In the genomic region with DNA sequence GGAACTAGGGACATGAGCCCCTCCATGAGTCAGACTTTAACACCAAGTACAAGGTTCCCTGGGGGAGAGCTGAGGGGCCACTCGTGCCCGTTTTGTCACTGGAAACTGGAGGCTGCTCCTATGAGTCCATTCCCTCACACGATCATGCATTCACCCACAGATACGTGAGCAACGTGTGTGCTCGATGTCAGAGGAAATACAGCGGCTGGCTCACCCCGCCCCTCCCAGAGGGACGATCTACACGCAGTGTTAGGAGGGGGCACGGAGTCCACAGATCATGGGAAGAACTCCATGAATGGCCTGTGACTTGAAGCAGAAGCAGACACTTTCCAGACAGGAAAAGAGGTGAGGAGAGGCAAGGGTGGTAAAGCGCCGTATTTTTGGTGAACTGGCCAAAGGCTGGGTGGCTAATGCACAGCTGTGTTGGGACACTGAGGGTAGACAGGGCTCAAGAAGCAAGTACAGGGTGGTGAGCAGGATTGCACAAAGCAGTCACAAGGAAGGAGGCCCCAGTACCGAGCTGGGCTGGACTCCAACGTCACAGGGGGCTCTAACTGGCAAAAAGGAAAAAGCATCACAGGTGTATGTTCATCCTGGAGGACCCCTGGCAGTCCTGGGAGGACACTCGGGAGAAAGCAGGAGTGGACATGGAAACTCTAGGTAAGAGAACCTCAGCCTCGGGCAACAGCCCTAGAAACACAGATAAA, we compare ENCODE assay signal across 23 cellular contexts. TPM values are rescaled to one million over a fixed set of nuclear protein-coding genes. Genes with fewer than 3 reads are reported as not detected.
DNase-seq lines count a peak whose midpoint lies in the region; ATAC-seq, FAIRE-seq and TF ChIP-seq lines count a peak whose summit lies in the region.
"Had no signal": no experiment of that assay in that cellular context is flagged by ENCODE, and none has a peak within 500 bp of the region (broad histone marks: within the 10 kb centered on the region; RNA-seq: fewer than 3 reads in every experiment).

No MANE protein-coding gene starts in this region.

- peaks cover 0 to 3% (median 0%) of the 10 kb centered on the region in 7 donors for H3K9me3 Mint-ChIP-seq in CD14-positive monocyte
- H3K9me3 Mint-ChIP-seq: CD4-positive, alpha-beta T cell had no signal

- peaks cover 59% of the 10 kb centered on the region for H3K4me1 Mint-ChIP-seq in CD14-positive monocyte
- H3K4me1 Mint-ChIP-seq: activated CD4-positive, alpha-beta T cell treated with anti-CD3 and anti-CD28 coated beads for 36 hours had no signal

- intact Hi-C loops in CD14-positive monocyte (cut with micrococcal nuclease) = no loop called here
- intact Hi-C loops in kidney (cut with DNase I) = no loop called here

- H3K27me3 Mint-ChIP-seq in CD14-positive monocyte (ENCODE audit: low read depth in 3 of 3) = peaks cover 17 to 30% (median 24%) of the 10 kb centered on the region in 3 donors

- no peak for TF ChIP-seq CTCF in CD14-positive monocyte (IDR thresholded peaks at IDR 0.05)
- no peak for TF ChIP-seq CTCF in kidney (IDR thresholded peaks at IDR 0.05; ENCODE audit: borderline replicate concordance, extremely low read depth, insufficient read depth)
- TF ChIP-seq CTCF in WERI-Rb-1 (IDR thresholded peaks at IDR 0.05; ENCODE audit: low read depth, low read length) = no peak

- H3K27ac Mint-ChIP-seq in CD14-positive monocyte = peak overlapping the region in 5 of 7 donors; percentile 6 to 52 (median 45)
- H3K27ac Mint-ChIP-seq: activated CD4-positive, alpha-beta T cell treated with anti-CD3 and anti-CD28 coated beads for 36 hours; activated naive CD8-positive, alpha-beta T cell; CD4-positive, alpha-beta T cell had no signal

- ATAC-seq in HG02970 (IDR thresholded peaks at IDR 0.05; ENCODE audit: low FRiP score, unreplicated experiment) = no peak
- ATAC-seq in HG03159 (IDR thresholded peaks at IDR 0.05; ENCODE audit: unreplicated experiment) = no peak
- no peak for ATAC-seq in HG02588 (IDR thresholded peaks at IDR 0.05; ENCODE audit: unreplicated experiment)
- ATAC-seq: activated CD4-positive, alpha-beta T cell treated with anti-CD3 and anti-CD28 coated beads for 36 hours; GM12878 had no signal

- H3K4me3 ChIP-seq in SJSA1 (no peak overlapping the region), kidney (ENCODE audit: low read length in 2 of 2) (no peak overlapping the region), skeletal muscle cell (ENCODE audit: low read depth, low read length) (no peak overlapping the region), WERI-Rb-1 (ENCODE audit: low read depth, low read length) (no peak overlapping the region)
- H3K4me3 ChIP-seq: GM12878, heart left ventricle, left ventricle myocardium inferior, right atrium auricular region, vagina had no signal

- H3K4me1 ChIP-seq in SJSA1 (replicated peaks) (peaks cover 69% of the 10 kb centered on the region), kidney (ENCODE audit: control insufficient read depth in 1 of 2, insufficient read depth in 1 of 2, low read depth in 1 of 2, low read length in 2 of 2) (peaks cover 37 to 54% of the 10 kb centered on the region in 2 donors)

- H3K36me3 ChIP-seq in SJSA1 (peaks cover 7% of the 10 kb centered on the region; the same call in 1 of the 2 replicates), kidney (ENCODE audit: control insufficient read depth in 1 of 2, insufficient read depth in 2 of 2, low read length in 2 of 2) (no peaks in the 10 kb centered on the region), WERI-Rb-1 (no peaks in the 10 kb centered on the region)
- H3K36me3 ChIP-seq: heart left ventricle, left ventricle myocardium inferior, right atrium auricular region, vagina had no signal

- no peak overlapping the region for H3K9ac ChIP-seq in kidney (ENCODE audit: low read length in 2 of 2)

- DNase-seq in CD14-positive monocyte (ENCODE audit: low spot score) = no peak
- no peak for DNase-seq in SJSA1 (ENCODE audit: low read depth in 1 of 2, low spot score in 2 of 2)
- peak; percentile 15 for DNase-seq in kidney
- DNase-seq in skeletal muscle cell (ENCODE audit: low read depth) = peak; percentile 43
- no peak for DNase-seq in WERI-Rb-1
- DNase-seq: activated CD4-positive, alpha-beta T cell treated with anti-CD3 and anti-CD28 coated beads for 36 hours; CD4-positive, alpha-beta T cell; DMS79; heart left ventricle; KBM-7; left ventricle myocardium inferior; MV-4-11; NCI-H1694 treated with DMSO at 0.1 percent for 48 hours; NCI-H774; stimulated activated CD4-positive, alpha-beta T cell treated with anti-CD3 and anti-CD28 coated beads, Interleukin-15, amount 100 ng/mL, for 24 hours; T1000 had no signal

- H3K4me3 Mint-ChIP-seq in CD14-positive monocyte = no peak overlapping the region
- H3K4me3 Mint-ChIP-seq: activated CD4-positive, alpha-beta T cell treated with anti-CD3 and anti-CD28 coated beads for 36 hours; activated naive CD8-positive, alpha-beta T cell; CD4-positive, alpha-beta T cell had no signal

- H3K27ac ChIP-seq in SJSA1 (peak overlapping the region; percentile 58), kidney (ENCODE audit: low read depth in 2 of 2, low read length in 2 of 2) (peak overlapping the region; percentile 39 to 74), WERI-Rb-1 (no peak overlapping the region)
- H3K27ac ChIP-seq: heart left ventricle, left ventricle myocardium inferior, right atrium auricular region, vagina had no signal

- H3K9me3 ChIP-seq in SJSA1 (replicated peaks) (no peaks in the 10 kb centered on the region), kidney (ENCODE audit: control insufficient read depth in 1 of 2, low read length in 2 of 2) (no peaks in the 10 kb centered on the region), WERI-Rb-1 (ENCODE audit: severe bottlenecking) (no peaks in the 10 kb centered on the region)
- H3K9me3 ChIP-seq: heart left ventricle, left ventricle myocardium inferior, right atrium auricular region, vagina had no signal

- no peak for FAIRE-seq in kidney (lab: Jason Lieb, UNC)
- FAIRE-seq: GM12878 had no signal

- peaks cover 57 to 58% of the 10 kb centered on the region in 2 donors for H3K36me3 Mint-ChIP-seq in CD14-positive monocyte
- H3K36me3 Mint-ChIP-seq: activated naive CD8-positive, alpha-beta T cell had no signal

- no peaks in the 10 kb centered on the region for H3K27me3 ChIP-seq in SJSA1 (replicated peaks)
- H3K27me3 ChIP-seq in WERI-Rb-1 (ENCODE audit: insufficient read depth, low read depth, severe bottlenecking) = no peaks in the 10 kb centered on the region
- H3K27me3 ChIP-seq: heart left ventricle, right atrium auricular region, vagina had no signal

RNA-seq across cellular contexts. Expression of a gene that starts 41.4 kb away (rescaled TPM):
- polyA plus RNA-seq in CD14-positive monocyte (1 to 10 TPM; 5.2 to 7.9 TPM), kidney (ENCODE audit: insufficient read depth, low read depth, low replicate concordance) (38.4 TPM)
- 56.9 and 92.5 TPM in 2 replicates for total RNA-seq in SJSA1 (2014; rRNA removed; shearing (Covaris generic))
- total RNA-seq in kidney = 198 TPM

Comparison
In these comparisons a context has a peak if more than half of its experiments do, and no peak if none do; other contexts are left out.
1. DNase-seq: peak in kidney (single experiment) and skeletal muscle cell (single experiment); none in CD14-positive monocyte (single experiment), SJSA1 (0 of 2) and WERI-Rb-1 (single experiment).